In the genomic region with DNA sequence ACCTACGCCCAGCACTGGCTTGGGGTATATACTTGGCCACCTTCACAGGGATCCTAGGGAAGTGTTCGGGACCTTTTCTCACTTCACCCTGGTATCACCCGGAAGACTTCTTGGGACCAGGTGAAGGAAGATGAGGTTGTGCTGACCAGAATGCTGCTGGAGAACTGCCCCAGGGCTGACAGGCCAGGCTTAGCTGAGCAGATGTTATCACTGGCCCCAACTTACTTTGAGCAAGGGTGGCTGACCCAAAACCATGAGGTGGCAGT, we compare ENCODE assay signal across 1 cellular context.
TF ChIP-seq lines count a peak whose summit lies in the region.

No MANE protein-coding gene starts in this region.

TF ChIP-seq in endothelial cell of umbilical vein, 7 proteins besides CTCF, POLR2A, EP300 and RAD21:
- TF ChIP-seq, protein P1, sequence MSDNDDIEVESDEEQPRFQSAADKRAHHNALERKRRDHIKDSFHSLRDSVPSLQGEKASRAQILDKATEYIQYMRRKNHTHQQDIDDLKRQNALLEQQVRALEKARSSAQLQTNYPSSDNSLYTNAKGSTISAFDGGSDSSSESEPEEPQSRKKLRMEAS (IDR thresholded peaks at IDR 0.05; ENCODE audit: insufficient read depth, insufficient read length), result no peak
- TF ChIP-seq POLR2AphosphoS5 (IDR thresholded peaks at IDR 0.05; ENCODE audit: insufficient read depth, low read depth, low read length), result no peak
- TF ChIP-seq FOS (IDR thresholded peaks at IDR 0.05; ENCODE audit: borderline replicate concordance, insufficient read depth, low read length), result no peak
- no peak for TF ChIP-seq JUN (IDR thresholded peaks at IDR 0.05; ENCODE audit: borderline replicate concordance, insufficient read depth, insufficient read length, low read depth)
- TF ChIP-seq EZH2 (IDR thresholded peaks at IDR 0.05; ENCODE audit: borderline replicate concordance, low read depth, low read length, severe bottlenecking), result no peak
